ENCODE assay signal across 4 cellular contexts in genomic region chr2:219395056-219395455, GRCh38. TPM values are rescaled to one million over a fixed set of nuclear protein-coding genes. Genes with fewer than 3 reads are reported as not detected.
"Had no signal": no experiment of that assay in that cellular context is flagged by ENCODE, and none has a peak within 500 bp of the region (broad histone marks: within the 10 kb centered on the region; RNA-seq: fewer than 3 reads in every experiment).

No MANE protein-coding gene starts in this region.

RNA-seq across cellular contexts. Expression of gene DES, which starts 23.1 kb away (rescaled TPM):
- total RNA-seq: OCI-LY7, PC-3, PC-9, SK-MEL-5 had no signal
